ENCODE assay signal across 9 cellular contexts in the genomic region with DNA sequence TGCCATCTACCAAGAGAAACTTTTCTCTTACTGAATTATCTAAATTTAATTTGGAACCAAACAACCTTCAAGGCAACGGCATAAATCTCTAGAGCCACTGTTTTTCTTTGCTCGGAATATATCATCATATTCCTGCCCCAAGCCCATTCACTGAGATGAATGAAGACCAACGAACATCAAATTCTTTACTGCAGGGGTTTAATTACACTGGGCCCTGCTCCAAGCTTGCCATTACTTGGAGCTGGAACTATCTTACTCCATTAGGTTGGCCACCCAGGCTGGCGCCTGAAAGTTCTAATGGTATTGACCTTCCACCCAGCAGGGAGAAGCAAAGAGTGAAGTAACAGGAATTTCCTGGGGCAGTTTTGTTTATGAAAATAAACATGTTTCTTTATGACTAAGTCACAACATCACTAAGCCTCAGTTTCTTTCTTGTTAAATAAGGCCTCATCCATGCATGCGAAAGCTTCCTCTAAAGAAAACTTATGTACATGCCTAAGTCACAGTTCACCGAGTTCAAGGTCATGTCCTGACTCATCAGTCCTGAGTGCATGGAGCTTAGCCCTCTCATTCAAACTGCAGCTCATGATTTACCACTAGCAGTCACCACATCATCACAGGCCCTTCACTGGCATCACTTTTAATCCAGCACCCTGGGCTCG. TPM values are rescaled to one million over a fixed set of nuclear protein-coding genes. Genes with fewer than 3 reads are reported as not detected.
DNase-seq lines count a peak whose midpoint lies in the region; ATAC-seq lines count a peak whose summit lies in the region.
"Had no signal": no experiment of that assay in that cellular context is flagged by ENCODE, and none has a peak within 500 bp of the region (broad histone marks: within the 10 kb centered on the region; RNA-seq: fewer than 3 reads in every experiment).

No MANE protein-coding gene starts in this region.

- intact Hi-C loops in activated T-helper 1 cell treated with anti-CD3 and anti-CD28 coated beads, Interleukin-12 subunit alpha, Interleukin-12 subunit beta, Interleukin-2, Interleukin-4 antibody, amounts not matched to agents 30 ng/mL and 10 ng/mL and 1 ng/mL, durations not matched to agents 14 hours and 24 hours and 36 hours (cut with micrococcal nuclease), result no loop called here
- intact Hi-C loops in left colon (cut with DNase I, micrococcal nuclease), result no loop called here

- H3K9me3 Mint-ChIP-seq in activated CD8-positive, alpha-beta memory T cell treated with anti-CD3 and anti-CD28 coated beads, Interleukin-2, amount 10 ng/mL, durations not matched to agents 7 days and 5 days (ENCODE audit: low read depth), result no peaks in the 10 kb centered on the region
- no peaks in the 10 kb centered on the region for H3K9me3 Mint-ChIP-seq in activated T-helper 1 cell treated with anti-CD3 and anti-CD28 coated beads, Interleukin-12 subunit alpha, Interleukin-12 subunit beta, Interleukin-2, Interleukin-4 antibody, amounts not matched to agents 30 ng/mL and 10 ng/mL and 1 ng/mL, durations not matched to agents 14 hours and 24 hours and 36 hours
- H3K9me3 Mint-ChIP-seq in stimulated activated memory B cell treated with anti-CD40 and anti-IgM and Interleukin-4, amounts not matched to agents 10 μg/mL and 1 μg/mL and 100 μg/mL, for 72 hours, result no peaks in the 10 kb centered on the region
- no peaks in the 10 kb centered on the region for H3K9me3 Mint-ChIP-seq in activated naive CD4-positive, alpha-beta T cell treated with anti-CD3 and anti-CD28 coated beads, Interleukin-2, amount 10 ng/mL, durations not matched to agents 7 days and 5 days

- ATAC-seq in activated CD8-positive, alpha-beta memory T cell treated with anti-CD3 and anti-CD28 coated beads, Interleukin-2, amount 10 ng/mL, durations not matched to agents 7 days and 5 days, result peak; percentile 49
- ATAC-seq in HG03432 (IDR thresholded peaks at IDR 0.05; ENCODE audit: unreplicated experiment), result peak; percentile 65
- peak; percentile 85 for ATAC-seq in stimulated activated memory B cell treated with anti-CD40 and anti-IgM and Interleukin-4, amounts not matched to agents 10 μg/mL and 1 μg/mL and 100 μg/mL, for 72 hours
- no peak for ATAC-seq in left colon
- ATAC-seq in HG03571 (IDR thresholded peaks at IDR 0.05; ENCODE audit: unreplicated experiment), result no peak

- peaks cover 13% of the 10 kb centered on the region for H3K4me1 Mint-ChIP-seq in activated CD8-positive, alpha-beta memory T cell treated with anti-CD3 and anti-CD28 coated beads, Interleukin-2, amount 10 ng/mL, durations not matched to agents 7 days and 5 days
- H3K4me1 Mint-ChIP-seq in activated T-helper 1 cell treated with anti-CD3 and anti-CD28 coated beads, Interleukin-12 subunit alpha, Interleukin-12 subunit beta, Interleukin-2, Interleukin-4 antibody, amounts not matched to agents 30 ng/mL and 10 ng/mL and 1 ng/mL, durations not matched to agents 14 hours and 24 hours and 36 hours (ENCODE audit: low read depth), result no peaks in the 10 kb centered on the region
- H3K4me1 Mint-ChIP-seq in stimulated activated memory B cell treated with anti-CD40 and anti-IgM and Interleukin-4, amounts not matched to agents 10 μg/mL and 1 μg/mL and 100 μg/mL, for 72 hours, result peaks cover 9% of the 10 kb centered on the region
- H3K4me1 Mint-ChIP-seq in activated naive CD4-positive, alpha-beta T cell treated with anti-CD3 and anti-CD28 coated beads, Interleukin-2, amount 10 ng/mL, durations not matched to agents 7 days and 5 days, result peaks cover 5% of the 10 kb centered on the region

- peaks cover 8% of the 10 kb centered on the region for H3K36me3 Mint-ChIP-seq in activated CD8-positive, alpha-beta memory T cell treated with anti-CD3 and anti-CD28 coated beads, Interleukin-2, amount 10 ng/mL, durations not matched to agents 7 days and 5 days
- peaks cover 18% of the 10 kb centered on the region for H3K36me3 Mint-ChIP-seq in activated T-helper 1 cell treated with anti-CD3 and anti-CD28 coated beads, Interleukin-12 subunit alpha, Interleukin-12 subunit beta, Interleukin-2, Interleukin-4 antibody, amounts not matched to agents 30 ng/mL and 10 ng/mL and 1 ng/mL, durations not matched to agents 14 hours and 24 hours and 36 hours (ENCODE audit: low read depth)
- peaks cover 39% of the 10 kb centered on the region for H3K36me3 Mint-ChIP-seq in stimulated activated memory B cell treated with anti-CD40 and anti-IgM and Interleukin-4, amounts not matched to agents 10 μg/mL and 1 μg/mL and 100 μg/mL, for 72 hours
- H3K36me3 Mint-ChIP-seq in activated naive CD4-positive, alpha-beta T cell treated with anti-CD3 and anti-CD28 coated beads, Interleukin-2, amount 10 ng/mL, durations not matched to agents 7 days and 5 days, result peaks cover 7% of the 10 kb centered on the region

- no peak for DNase-seq in activated CD8-positive, alpha-beta memory T cell treated with anti-CD3 and anti-CD28 coated beads, Interleukin-2, amount 10 ng/mL, durations not matched to agents 7 days and 5 days
- DNase-seq in activated CD8-positive, alpha-beta memory T cell treated with anti-CD3 and anti-CD28 coated beads, Interleukin-2, amount 50 U/mL, for 4 hours, result no peak
- DNase-seq in activated T-helper 1 cell treated with anti-CD3 and anti-CD28 coated beads, Interleukin-12 subunit alpha, Interleukin-12 subunit beta, Interleukin-2, Interleukin-4 antibody, amounts not matched to agents 30 ng/mL and 10 ng/mL and 1 ng/mL, durations not matched to agents 14 hours and 24 hours and 36 hours (ENCODE audit: low spot score), result no peak
- no peak for DNase-seq in activated naive CD4-positive, alpha-beta T cell treated with anti-CD3 and anti-CD28 coated beads, Interleukin-2, amount 10 ng/mL, durations not matched to agents 7 days and 5 days
- no peak for DNase-seq in left colon
- DNase-seq: activated CD4-positive, alpha-beta T cell treated with anti-CD3 and anti-CD28 coated beads, Interleukin-2, amount 50 U/mL, for 48 hours had no signal

- CTCF ChIA-PET in activated CD8-positive, alpha-beta memory T cell treated with anti-CD3 and anti-CD28 coated beads, Interleukin-2, amount 10 ng/mL, durations not matched to agents 7 days and 5 days (lab: Charles Lee), result interaction anchor here (1.0 to 1.5 kb wide), 4 partner anchors 8 to 218 kb away, joined by 3 to 4 read pairs (median 4); partner anchors contain the start of gene ASCC1
- CTCF ChIA-PET in activated naive CD4-positive, alpha-beta T cell treated with anti-CD3 and anti-CD28 coated beads, Interleukin-2, amount 10 ng/mL, durations not matched to agents 7 days and 5 days (lab: Charles Lee), result interaction anchor here (0.7 kb wide), 1 partner anchor 8 kb away, joined by 3 read pairs; no protein-coding TSS in a partner anchor

- peak overlapping the region; percentile 65 for H3K27ac Mint-ChIP-seq in activated CD8-positive, alpha-beta memory T cell treated with anti-CD3 and anti-CD28 coated beads, Interleukin-2, amount 10 ng/mL, durations not matched to agents 7 days and 5 days
- H3K27ac Mint-ChIP-seq in activated T-helper 1 cell treated with anti-CD3 and anti-CD28 coated beads, Interleukin-12 subunit alpha, Interleukin-12 subunit beta, Interleukin-2, Interleukin-4 antibody, amounts not matched to agents 30 ng/mL and 10 ng/mL and 1 ng/mL, durations not matched to agents 14 hours and 24 hours and 36 hours, result peak overlapping the region; percentile 4
- H3K27ac Mint-ChIP-seq in stimulated activated memory B cell treated with anti-CD40 and anti-IgM and Interleukin-4, amounts not matched to agents 10 μg/mL and 1 μg/mL and 100 μg/mL, for 72 hours, result no peak overlapping the region
- no peak overlapping the region for H3K27ac Mint-ChIP-seq in activated naive CD4-positive, alpha-beta T cell treated with anti-CD3 and anti-CD28 coated beads, Interleukin-2, amount 10 ng/mL, durations not matched to agents 7 days and 5 days

- H3K4me3 Mint-ChIP-seq in activated CD8-positive, alpha-beta memory T cell treated with anti-CD3 and anti-CD28 coated beads, Interleukin-2, amount 10 ng/mL, durations not matched to agents 7 days and 5 days, result no peak overlapping the region
- H3K4me3 Mint-ChIP-seq in activated T-helper 1 cell treated with anti-CD3 and anti-CD28 coated beads, Interleukin-12 subunit alpha, Interleukin-12 subunit beta, Interleukin-2, Interleukin-4 antibody, amounts not matched to agents 30 ng/mL and 10 ng/mL and 1 ng/mL, durations not matched to agents 14 hours and 24 hours and 36 hours, result no peak overlapping the region
- H3K4me3 Mint-ChIP-seq in stimulated activated memory B cell treated with anti-CD40 and anti-IgM and Interleukin-4, amounts not matched to agents 10 μg/mL and 1 μg/mL and 100 μg/mL, for 72 hours, result no peak overlapping the region
- no peak overlapping the region for H3K4me3 Mint-ChIP-seq in activated naive CD4-positive, alpha-beta T cell treated with anti-CD3 and anti-CD28 coated beads, Interleukin-2, amount 10 ng/mL, durations not matched to agents 7 days and 5 days

- no peaks in the 10 kb centered on the region for H3K27me3 Mint-ChIP-seq in activated CD8-positive, alpha-beta memory T cell treated with anti-CD3 and anti-CD28 coated beads, Interleukin-2, amount 10 ng/mL, durations not matched to agents 7 days and 5 days
- H3K27me3 Mint-ChIP-seq in activated T-helper 1 cell treated with anti-CD3 and anti-CD28 coated beads, Interleukin-12 subunit alpha, Interleukin-12 subunit beta, Interleukin-2, Interleukin-4 antibody, amounts not matched to agents 30 ng/mL and 10 ng/mL and 1 ng/mL, durations not matched to agents 14 hours and 24 hours and 36 hours (ENCODE audit: insufficient read depth), result no peaks in the 10 kb centered on the region
- H3K27me3 Mint-ChIP-seq in stimulated activated memory B cell treated with anti-CD40 and anti-IgM and Interleukin-4, amounts not matched to agents 10 μg/mL and 1 μg/mL and 100 μg/mL, for 72 hours, result no peaks in the 10 kb centered on the region
- no peaks in the 10 kb centered on the region for H3K27me3 Mint-ChIP-seq in activated naive CD4-positive, alpha-beta T cell treated with anti-CD3 and anti-CD28 coated beads, Interleukin-2, amount 10 ng/mL, durations not matched to agents 7 days and 5 days

RNA-seq across cellular contexts. Expression of gene ANAPC16, which starts 42.0 kb away (rescaled TPM):
- 10 to 100 TPM; 61.4 to 67.6 TPM for total RNA-seq in activated CD8-positive, alpha-beta memory T cell treated with anti-CD3 and anti-CD28 coated beads, Interleukin-2, amount 10 ng/mL, durations not matched to agents 7 days and 5 days
- total RNA-seq in activated T-helper 1 cell treated with anti-CD3 and anti-CD28 coated beads, Interleukin-12 subunit alpha, Interleukin-12 subunit beta, Interleukin-2, Interleukin-4 antibody, amounts not matched to agents 30 ng/mL and 10 ng/mL and 1 ng/mL, durations not matched to agents 14 hours and 24 hours and 36 hours, result 80.0 and 81.6 TPM in 2 replicates
- 10 to 100 TPM; 75.6 to 83.8 TPM for total RNA-seq in left colon

RNA-seq across cellular contexts. Expression of gene ASCC1, which starts 42.3 kb away (rescaled TPM):
- 10 to 100 TPM; 34.9 to 36.8 TPM for total RNA-seq in activated CD8-positive, alpha-beta memory T cell treated with anti-CD3 and anti-CD28 coated beads, Interleukin-2, amount 10 ng/mL, durations not matched to agents 7 days and 5 days
- total RNA-seq in activated T-helper 1 cell treated with anti-CD3 and anti-CD28 coated beads, Interleukin-12 subunit alpha, Interleukin-12 subunit beta, Interleukin-2, Interleukin-4 antibody, amounts not matched to agents 30 ng/mL and 10 ng/mL and 1 ng/mL, durations not matched to agents 14 hours and 24 hours and 36 hours, result 29.8 and 33.5 TPM in 2 replicates
- 10 to 100 TPM; 17.7 to 17.9 TPM for total RNA-seq in left colon

Comparison
In these comparisons a context has a peak if more than half of its experiments do, and no peak if none do; other contexts are left out.
1. ATAC-seq: peak in activated CD8-positive, alpha-beta memory T cell treated with anti-CD3 and anti-CD28 coated beads, Interleukin-2, amount 10 ng/mL, durations not matched to agents 7 days and 5 days (single experiment), HG03432 (single experiment) and stimulated activated memory B cell treated with anti-CD40 and anti-IgM and Interleukin-4, amounts not matched to agents 10 μg/mL and 1 μg/mL and 100 μg/mL, for 72 hours (single experiment); none in left colon (single experiment) and HG03571 (single experiment).
2. H3K27ac Mint-ChIP-seq: peak in activated CD8-positive, alpha-beta memory T cell treated with anti-CD3 and anti-CD28 coated beads, Interleukin-2, amount 10 ng/mL, durations not matched to agents 7 days and 5 days (single experiment) and activated T-helper 1 cell treated with anti-CD3 and anti-CD28 coated beads, Interleukin-12 subunit alpha, Interleukin-12 subunit beta, Interleukin-2, Interleukin-4 antibody, amounts not matched to agents 30 ng/mL and 10 ng/mL and 1 ng/mL, durations not matched to agents 14 hours and 24 hours and 36 hours (single experiment); none in stimulated activated memory B cell treated with anti-CD40 and anti-IgM and Interleukin-4, amounts not matched to agents 10 μg/mL and 1 μg/mL and 100 μg/mL, for 72 hours (single experiment) and activated naive CD4-positive, alpha-beta T cell treated with anti-CD3 and anti-CD28 coated beads, Interleukin-2, amount 10 ng/mL, durations not matched to agents 7 days and 5 days (single experiment).